14 cellular contexts compared by ENCODE assay signal in the genomic region with DNA sequence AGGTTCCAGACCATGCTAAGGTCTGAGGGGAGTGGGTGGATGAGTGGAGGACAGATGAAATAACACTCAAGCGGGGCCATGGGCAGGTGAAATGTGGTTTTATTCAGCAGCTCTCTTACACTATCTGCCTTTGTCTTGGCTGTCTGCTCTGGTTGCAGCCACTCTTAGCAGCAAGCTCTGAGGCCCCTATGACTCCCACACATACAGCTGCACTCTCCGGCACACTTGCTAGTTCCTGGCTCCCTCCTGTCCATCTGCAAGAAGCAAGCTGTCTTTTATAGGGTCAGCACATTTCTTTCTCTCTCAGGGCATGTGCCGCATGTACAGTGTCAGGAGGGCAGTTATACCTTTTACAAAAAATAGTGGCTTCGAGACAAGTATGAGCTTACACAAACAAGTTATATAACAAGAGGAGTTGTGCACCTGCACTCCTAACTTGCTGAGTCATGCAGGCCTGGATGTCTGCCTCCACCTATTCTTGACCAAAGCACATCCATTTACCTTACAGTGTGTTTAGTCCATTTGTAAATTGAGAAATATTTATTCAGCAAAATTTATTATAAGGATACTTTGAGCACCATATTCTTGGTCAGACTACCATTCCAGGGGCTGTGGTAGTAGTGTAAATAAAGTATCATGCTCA.
"Had no signal": no experiment of that assay in that cellular context is flagged by ENCODE, and none has a peak within 500 bp of the region (broad histone marks: within the 10 kb centered on the region; RNA-seq: fewer than 3 reads in every experiment).

No MANE protein-coding gene starts in this region.

- DNase-seq: activated CD4-positive, alpha-beta T cell treated with anti-CD3 and anti-CD28 coated beads, Interleukin-2, amount 50 U/mL, for 1 hour; activated CD4-positive, CD25-positive, alpha-beta regulatory T cell; activated naive CD4-positive, alpha-beta T cell treated with anti-CD3 and anti-CD28 coated beads, Interleukin-2, amount 50 U/mL, for 16 hours; activated T-cell treated with anti-CD3 and anti-CD28 coated beads for 4 hours; body of pancreas; central memory CD4-positive, alpha-beta T cell; effector CD4-positive, alpha-beta T cell; left ventricle myocardium superior; mesenchymal stem cell; psoas muscle; stimulated activated CD4-positive, alpha-beta T cell treated with anti-CD3 and anti-CD28 coated beads, Interleukin-4, amount 100 ng/mL, for 1 hour; stimulated activated CD8-positive, alpha-beta memory T cell treated with anti-CD3 and anti-CD28 coated beads, Interleukin-4, amount 100 ng/mL, for 48 hours; upper lobe of left lung had no signal

- ATAC-seq: body of pancreas, gastroesophageal sphincter, left ventricle myocardium superior, psoas muscle had no signal
